8 cellular contexts compared by ENCODE assay signal in genomic region chr4:89254847-89255246, GRCh38. TPM values are rescaled to one million over a fixed set of nuclear protein-coding genes. Genes with fewer than 3 reads are reported as not detected.
DNase-seq lines count a peak whose midpoint lies in the region; ATAC-seq and TF ChIP-seq lines count a peak whose summit lies in the region.

No MANE protein-coding gene starts in this region.

- H3K36me3 ChIP-seq in Caco-2 (ENCODE audit: control insufficient read depth, insufficient read depth, low read length) (no peaks in the 10 kb centered on the region), right atrium auricular region (no peaks in the 10 kb centered on the region)

- CTCF ChIA-PET in Caco-2 (lab: Charles Lee): no interaction called here

- H3K27me3 Mint-ChIP-seq in Caco-2 (ENCODE audit: insufficient read depth, unreplicated experiment): peaks cover 7% of the 10 kb centered on the region
- H3K27me3 Mint-ChIP-seq in activated T-cell treated with anti-CD3 and anti-CD28 coated beads, Interleukin-2, amount 50 U/mL, for 72 hours (ENCODE audit: low read depth): no peaks in the 10 kb centered on the region

- H3K9me3 ChIP-seq in Caco-2 (no peaks in the 10 kb centered on the region), right atrium auricular region (no peaks in the 10 kb centered on the region)

- peak; percentile 70 to 72 for TF ChIP-seq CTCF in Caco-2 (IDR thresholded peaks at IDR 0.05; ENCODE audit: insufficient read depth in 1 of 2, low read depth in 1 of 2, low read length in 1 of 2, severe bottlenecking in 1 of 2, unreplicated experiment in 1 of 2)
- TF ChIP-seq CTCF in right atrium auricular region (IDR thresholded peaks at IDR 0.05): peak; percentile 48 to 80

- intact Hi-C loops in Caco-2 (cut with micrococcal nuclease; ENCODE audit: unreplicated experiment): loop anchor here (10.0 kb wide), 1 partner anchor 180 kb away; no protein-coding TSS in a partner anchor

- POLR2A ChIA-PET in Caco-2 (lab: Charles Lee): no interaction called here

- H3K4me3 Mint-ChIP-seq in Caco-2 (ENCODE audit: unreplicated experiment): no peak overlapping the region
- H3K4me3 Mint-ChIP-seq in activated T-cell treated with anti-CD3 and anti-CD28 coated beads, Interleukin-2, amount 50 U/mL, for 72 hours: peak overlapping the region in 1 of 2 donors; percentile 24

- no peak overlapping the region for H3K27ac Mint-ChIP-seq in Caco-2 (ENCODE audit: unreplicated experiment)
- H3K27ac Mint-ChIP-seq in activated T-cell treated with anti-CD3 and anti-CD28 coated beads, Interleukin-2, amount 50 U/mL, for 72 hours: peak overlapping the region; percentile 76

- no TSS peak for BruUV-seq in Caco-2 (replicated peaks; lab: Mats Ljungman, UMichigan)

- no peaks in the 10 kb centered on the region for H3K27me3 ChIP-seq in Caco-2 (replicated peaks; ENCODE audit: control insufficient read depth, insufficient read depth, low read length)
- H3K27me3 ChIP-seq in right atrium auricular region: no peaks in the 10 kb centered on the region

- ATAC-seq in GM21390 (IDR thresholded peaks at IDR 0.05; ENCODE audit: unreplicated experiment) (peak; percentile 60), HG02852 (IDR thresholded peaks at IDR 0.05; ENCODE audit: unreplicated experiment) (no peak)
- peak; percentile 49 to 74 for ATAC-seq in activated T-cell treated with anti-CD3 and anti-CD28 coated beads, Interleukin-2, amount 50 U/mL, for 72 hours (replicated peaks in 1 of 2)

- peaks cover 12% of the 10 kb centered on the region for H3K9me3 Mint-ChIP-seq in Caco-2 (ENCODE audit: unreplicated experiment)
- no peaks in the 10 kb centered on the region for H3K9me3 Mint-ChIP-seq in activated T-cell treated with anti-CD3 and anti-CD28 coated beads, Interleukin-2, amount 50 U/mL, for 72 hours

- H3K27ac ChIP-seq in right atrium auricular region: no peak overlapping the region

- peak in 1 of 2 experiments; percentile 29 for DNase-seq in Caco-2
- DNase-seq in NCI-H82 treated with DMSO at 0.1 percent for 48 hours (lab: John Stamatoyannopoulos, UW; ENCODE audit: unreplicated experiment): peak; percentile 22
- DNase-seq in activated T-cell treated with anti-CD3 and anti-CD28 coated beads, Interleukin-2, amount 50 U/mL, for 72 hours: peak; percentile 32 to 58
- no peak for DNase-seq in right atrium auricular region (ENCODE audit: low spot score)
- DNase-seq in stimulated activated CD4-positive, alpha-beta T cell treated with anti-CD3 and anti-CD28 coated beads, Interleukin-4, amount 100 ng/mL, for 48 hours (ENCODE audit: low read depth in 2 of 2): peak; percentile 24 to 32
- no peak for DNase-seq in NCI-H2171 treated with DMSO at 0.1 percent for 48 hours (lab: John Stamatoyannopoulos, UW)

- H3K36me3 Mint-ChIP-seq in Caco-2 (ENCODE audit: insufficient read depth, unreplicated experiment): no peaks in the 10 kb centered on the region
- peaks cover 2 to 7% of the 10 kb centered on the region in 2 donors for H3K36me3 Mint-ChIP-seq in activated T-cell treated with anti-CD3 and anti-CD28 coated beads, Interleukin-2, amount 50 U/mL, for 72 hours (ENCODE audit: insufficient read depth in 2 of 2)

- no peaks in the 10 kb centered on the region for H3K4me1 Mint-ChIP-seq in Caco-2 (ENCODE audit: low read depth, unreplicated experiment)
- peaks cover 60% of the 10 kb centered on the region for H3K4me1 Mint-ChIP-seq in activated T-cell treated with anti-CD3 and anti-CD28 coated beads, Interleukin-2, amount 50 U/mL, for 72 hours (ENCODE audit: low read depth)

- no peak overlapping the region for H3K4me3 ChIP-seq in Caco-2 (ENCODE audit: low read depth, low read length)
- no peak overlapping the region for H3K4me3 ChIP-seq in right atrium auricular region

- H3K4me1 ChIP-seq in Caco-2 (no peaks in the 10 kb centered on the region), right atrium auricular region (peaks cover 0 to 36% of the 10 kb centered on the region in 2 donors)

RNA-seq across cellular contexts. Expression of gene GPRIN3, which starts 52.8 kb away (rescaled TPM):
- total RNA-seq in Caco-2 (2022) (0.02 and 0.05 TPM in 2 replicates), right atrium auricular region (1 to 10 TPM; 5.2 to 7.8 TPM)
- 10 to 100 TPM; 19.9 to 32.3 TPM for total RNA-seq in activated T-cell treated with anti-CD3 and anti-CD28 coated beads, Interleukin-2, amount 50 U/mL, for 72 hours

Comparison
In these comparisons a context has a peak if more than half of its experiments do, and no peak if none do; other contexts are left out.
1. DNase-seq: peak in NCI-H82 treated with DMSO at 0.1 percent for 48 hours (single experiment), activated T-cell treated with anti-CD3 and anti-CD28 coated beads, Interleukin-2, amount 50 U/mL, for 72 hours (2 of 2) and stimulated activated CD4-positive, alpha-beta T cell treated with anti-CD3 and anti-CD28 coated beads, Interleukin-4, amount 100 ng/mL, for 48 hours (2 of 2); none in right atrium auricular region (single experiment) and NCI-H2171 treated with DMSO at 0.1 percent for 48 hours (single experiment).